8 cellular contexts compared by ENCODE assay signal in genomic region chr6:52995913-52996685, GRCh38. TPM values are rescaled to one million over a fixed set of nuclear protein-coding genes. Genes with fewer than 3 reads are reported as not detected.
DNase-seq lines count a peak whose midpoint lies in the region; TF ChIP-seq lines count a peak whose summit lies in the region.

No MANE protein-coding gene starts in this region.

- peak; percentile 68 for DNase-seq in HT-29 (ENCODE audit: low spot score)
- DNase-seq in SHP77 treated with DMSO at 0.1 percent for 48 hours (lab: John Stamatoyannopoulos, UW): peak; percentile 40
- DNase-seq in ascending aorta (ENCODE audit: low spot score in 2 of 2): peak in 1 of 2 donors; percentile 86
- DNase-seq in hepatocyte (ENCODE audit: low spot score): peak; percentile 33
- no peak for DNase-seq in T1000 (lab: John Stamatoyannopoulos, UW)
- DNase-seq in NCI-H1048 (lab: John Stamatoyannopoulos, UW): no peak

- peaks cover 0 to 15% (median 0%) of the 10 kb centered on the region in 11 experiments; a peak in 6 of 22 replicates for H3K27me3 ChIP-seq in BLaER1 treated with 17β-estradiol and CSF1 and Interleukin-3, amounts not matched to agents 10 nM and 100 nM
- no peaks in the 10 kb centered on the region for H3K27me3 ChIP-seq in ascending aorta
- no peaks in the 10 kb centered on the region for H3K27me3 ChIP-seq in hepatocyte
- no peaks in the 10 kb centered on the region for H3K27me3 ChIP-seq in skeletal muscle satellite cell (ENCODE audit: control insufficient read depth, insufficient read depth, low read length)

- intact Hi-C loops in ascending aorta (cut with DNase I): loop anchor here (1.0 to 10.0 kb wide), 8 partner anchors 46 to 659 kb away; partner anchors contain the start of genes ELOVL5 and TRAM2

- peak overlapping the region; percentile 53 to 81 (median 72) for H3K4me3 ChIP-seq in BLaER1 treated with 17β-estradiol and CSF1 and Interleukin-3, amounts not matched to agents 10 nM and 100 nM
- H3K4me3 ChIP-seq in ascending aorta (peak overlapping the region; percentile 26 to 95), hepatocyte (peak overlapping the region; percentile 6), skeletal muscle satellite cell (ENCODE audit: low read length) (peak overlapping the region; percentile 49)

- H3K9ac ChIP-seq in BLaER1 treated with 17β-estradiol and CSF1 and Interleukin-3, amounts not matched to agents 10 nM and 100 nM: peak overlapping the region in 9 of 11 experiments; percentile 33 to 95 (median 88); a peak in 17 of 22 replicates
- no peak overlapping the region for H3K9ac ChIP-seq in skeletal muscle satellite cell (ENCODE audit: low read depth, low read length)

- H3K4me2 ChIP-seq in BLaER1 treated with 17β-estradiol and CSF1 and Interleukin-3, amounts not matched to agents 10 nM and 100 nM: peak overlapping the region; percentile 63 to 94 (median 87)
- H3K4me2 ChIP-seq in hepatocyte (peak overlapping the region; percentile 75), skeletal muscle satellite cell (ENCODE audit: low read length) (peak overlapping the region; percentile 58)

- H3K9me2 ChIP-seq in hepatocyte (replicated peaks; ENCODE audit: insufficient read depth): no peaks in the 10 kb centered on the region

- no peak overlapping the region for H2AFZ ChIP-seq in hepatocyte

- 0 out of 22 replicates have a peak, but pooled peaks cover 0 to 5% (median 0%) of the 10 kb centered on the region in 11 experiments for H4K20me1 ChIP-seq in BLaER1 treated with 17β-estradiol and CSF1 and Interleukin-3, amounts not matched to agents 10 nM and 100 nM
- H4K20me1 ChIP-seq in hepatocyte (ENCODE audit: insufficient read depth, poor library complexity, severe bottlenecking): no peaks in the 10 kb centered on the region

- 49% methylated on average over 21 of the region's 21 CpGs for WGBS in hepatocyte (ENCODE audit: low lambda C conversion rate, missing lambda C conversion rate)

- H3K4me1 ChIP-seq in BLaER1 treated with 17β-estradiol and CSF1 and Interleukin-3, amounts not matched to agents 10 nM and 100 nM: peaks cover 9 to 22% (median 15%) of the 10 kb centered on the region in 10 experiments; a peak in 19 of 20 replicates
- peaks cover 0 to 24% of the 10 kb centered on the region in 2 donors for H3K4me1 ChIP-seq in ascending aorta
- peaks cover 12% of the 10 kb centered on the region for H3K4me1 ChIP-seq in hepatocyte (ENCODE audit: insufficient read depth)
- H3K4me1 ChIP-seq in skeletal muscle satellite cell (ENCODE audit: control insufficient read depth, insufficient read depth, low read length): peaks cover 19% of the 10 kb centered on the region

- H3K36me3 ChIP-seq in BLaER1 treated with 17β-estradiol and CSF1 and Interleukin-3, amounts not matched to agents 10 nM and 100 nM: no peaks in the 10 kb centered on the region
- H3K36me3 ChIP-seq in ascending aorta (no peaks in the 10 kb centered on the region), hepatocyte (replicated peaks; ENCODE audit: insufficient read depth, low read depth) (no peaks in the 10 kb centered on the region), skeletal muscle satellite cell (ENCODE audit: insufficient read depth, low read length) (peaks cover 10% of the 10 kb centered on the region)

- H3K27ac ChIP-seq in BLaER1 treated with 17β-estradiol and CSF1 and Interleukin-3, amounts not matched to agents 10 nM and 100 nM: peak overlapping the region in 9 of 11 experiments; percentile 9 to 95 (median 49); a peak in 14 of 22 replicates
- H3K27ac ChIP-seq in ascending aorta (peak overlapping the region; percentile 94 to 96), hepatocyte (peak overlapping the region; percentile 6)

- H3K9me3 ChIP-seq in BLaER1 treated with 17β-estradiol and CSF1 and Interleukin-3, amounts not matched to agents 10 nM and 100 nM (replicated peaks in 1 of 11): no peaks in the 10 kb centered on the region
- H3K9me3 ChIP-seq in ascending aorta (no peaks in the 10 kb centered on the region), hepatocyte (ENCODE audit: low read depth) (no peaks in the 10 kb centered on the region), skeletal muscle satellite cell (replicated peaks; ENCODE audit: low read length) (no peaks in the 10 kb centered on the region)

- TF ChIP-seq CTCF in ascending aorta (IDR thresholded peaks at IDR 0.05): no peak
- TF ChIP-seq CTCF in hepatocyte (IDR thresholded peaks at IDR 0.05; ENCODE audit: poor library complexity): no peak

- H3K79me2 ChIP-seq in hepatocyte: peaks cover 27% of the 10 kb centered on the region

RNA-seq across cellular contexts. Expression of gene GSTA4, which starts 1.0 kb away (rescaled TPM):
- 4.1 and 5.4 TPM in 2 replicates for total RNA-seq in HT-29 (2014; rRNA removed; shearing (Covaris generic))
- 1.7 TPM for total RNA-seq in ascending aorta
- total RNA-seq in hepatocyte: 83.8 and 89.2 TPM in 2 replicates
- polyA plus RNA-seq in hepatocyte: 79.6 and 88.4 TPM in 2 replicates
- 35.6 and 45.1 TPM in 2 replicates for total RNA-seq in skeletal muscle satellite cell (2012; rRNA removed)

Comparison
In these comparisons a context has a peak if more than half of its experiments do, and no peak if none do; other contexts are left out.
1. H3K27ac ChIP-seq: peak in every context shown above with its lines; median percentile 95 in ascending aorta; 49 in BLaER1 treated with 17β-estradiol and CSF1 and Interleukin-3, amounts not matched to agents 10 nM and 100 nM; 6 in hepatocyte.
2. H3K4me3 ChIP-seq: peak in every context shown above with its lines; median percentile 72 in BLaER1 treated with 17β-estradiol and CSF1 and Interleukin-3, amounts not matched to agents 10 nM and 100 nM; 60 in ascending aorta; 49 in skeletal muscle satellite cell; 6 in hepatocyte.
3. DNase-seq: peak in HT-29 (single experiment), SHP77 treated with DMSO at 0.1 percent for 48 hours (single experiment) and hepatocyte (single experiment); none in T1000 (single experiment) and NCI-H1048 (single experiment).
4. RNA of gene GSTA4, which starts 1.0 kb away (total RNA-seq): 83.8 to 89.2 TPM in hepatocyte; 4.1 to 5.4 TPM in HT-29 and 1.7 TPM in ascending aorta (single experiment); every median in the first group is over 10 times any median in the second.
5. Peak in every context shown above with its lines, with median percentiles within 50 percentile points of each other: H3K4me2 ChIP-seq.